Comparison of ENCODE assay signal across 8 cellular contexts in genomic region chr4:148445071-148445902, GRCh38. TPM values are rescaled to one million over a fixed set of nuclear protein-coding genes. Genes with fewer than 3 reads are reported as not detected.
DNase-seq lines count a peak whose midpoint lies in the region; ATAC-seq and TF ChIP-seq lines count a peak whose summit lies in the region.

No MANE protein-coding gene starts in this region.

- H3K27me3 ChIP-seq in MG63, result peaks cover 50% of the 10 kb centered on the region
- H3K27me3 ChIP-seq in fibroblast of lung (ENCODE audit: control insufficient read depth, insufficient read depth, low read length), result no peaks in the 10 kb centered on the region

- peak overlapping the region; percentile 79 for H2AFZ ChIP-seq in fibroblast of lung (ENCODE audit: low read length)

- peaks cover 16 to 21% of the 10 kb centered on the region in 2 donors for H3K4me1 Mint-ChIP-seq in natural killer cell treated with Interleukin-12 subunit alpha and Interleukin-12 subunit beta and Interleukin-15 and Interleukin-18, amount 100 ng/mL, for 72 hours (ENCODE audit: low read depth in 2 of 2)

- peak overlapping the region in 1 of 2 donors; percentile 7 for H3K27ac Mint-ChIP-seq in natural killer cell treated with Interleukin-12 subunit alpha and Interleukin-12 subunit beta and Interleukin-15 and Interleukin-18, amount 100 ng/mL, for 72 hours

- H3K79me2 ChIP-seq in fibroblast of lung (ENCODE audit: control insufficient read depth, insufficient read depth, low read length), result peaks cover 17% of the 10 kb centered on the region

- DNase-seq in MG63 (no peak), fibroblast of lung (ENCODE audit: low read depth in 2 of 2) (peak in 1 of 2 donors; percentile 10)
- DNase-seq in activated T-cell treated with anti-CD3 and anti-CD28 coated beads, Interleukin-2, amount 50 U/mL, for 48 hours, result peak; percentile 59 to 74
- DNase-seq in natural killer cell treated with Interleukin-12 subunit alpha and Interleukin-12 subunit beta and Interleukin-15 and Interleukin-18, amount 100 ng/mL, for 72 hours (ENCODE audit: low spot score), result peak; percentile 72
- peak; percentile 62 for DNase-seq in stimulated activated naive CD4-positive, alpha-beta T cell treated with Interleukin-2 at 50 U/mL for 16 hours (lab: John Stamatoyannopoulos, UW)

- peak overlapping the region; percentile 86 for H3K4me3 Mint-ChIP-seq in natural killer cell treated with Interleukin-12 subunit alpha and Interleukin-12 subunit beta and Interleukin-15 and Interleukin-18, amount 100 ng/mL, for 72 hours

- H3K4me3 ChIP-seq in MG63 (peak overlapping the region; percentile 24; the same call in 1 of the 2 replicates), fibroblast of lung (replicated peaks in 1 of 4; ENCODE audit: control extremely low read depth in 1 of 4, insufficient read depth in 1 of 4, low read depth in 3 of 4, low read length in 4 of 4) (peak overlapping the region; percentile 49 to 91 (median 84))

- peak overlapping the region; percentile 70 for H3K9ac ChIP-seq in fibroblast of lung (ENCODE audit: insufficient read depth, low read length)

- H4K20me1 ChIP-seq in fibroblast of lung (ENCODE audit: control insufficient read depth, extremely low read depth, insufficient read depth, low read length), result no peaks in the 10 kb centered on the region

- no peaks in the 10 kb centered on the region for H3K9me3 Mint-ChIP-seq in natural killer cell treated with Interleukin-12 subunit alpha and Interleukin-12 subunit beta and Interleukin-15 and Interleukin-18, amount 100 ng/mL, for 72 hours

- no peak for TF ChIP-seq CTCF in fibroblast of lung (conservative IDR thresholded peaks at IDR 0.05 in 1 of 2, IDR thresholded peaks at IDR 0.05 in 1 of 2; ENCODE audit: low read depth in 1 of 2, low read length in 2 of 2)

- H3K27me3 Mint-ChIP-seq in natural killer cell treated with Interleukin-12 subunit alpha and Interleukin-12 subunit beta and Interleukin-15 and Interleukin-18, amount 100 ng/mL, for 72 hours, result peaks cover 14 to 27% of the 10 kb centered on the region in 2 donors

- peaks cover 2% of the 10 kb centered on the region for H3K4me1 ChIP-seq in fibroblast of lung (ENCODE audit: control insufficient read depth, extremely low read depth, insufficient read depth, low read length)

- ATAC-seq in GM18498 (IDR thresholded peaks at IDR 0.05; ENCODE audit: unreplicated experiment) (peak; percentile 20), GM18517 (IDR thresholded peaks at IDR 0.05; ENCODE audit: unreplicated experiment) (no peak), HG03571 (IDR thresholded peaks at IDR 0.05; ENCODE audit: unreplicated experiment) (no peak)
- ATAC-seq in natural killer cell treated with Interleukin-12 subunit alpha and Interleukin-12 subunit beta and Interleukin-15 and Interleukin-18, amount 100 ng/mL, for 72 hours, result peak; percentile 13 to 34

- peak overlapping the region; percentile 86 for H3K4me2 ChIP-seq in fibroblast of lung (ENCODE audit: extremely low read depth, insufficient read depth, low read length)

- H3K36me3 ChIP-seq in MG63 (no peaks in the 10 kb centered on the region), fibroblast of lung (ENCODE audit: control insufficient read depth, insufficient read depth, low read length) (no peaks in the 10 kb centered on the region)

- peak overlapping the region; percentile 57 for H3K27ac ChIP-seq in fibroblast of lung (ENCODE audit: insufficient read depth, low read length)

- H3K9me3 ChIP-seq in MG63, result no peaks in the 10 kb centered on the region
- no peaks in the 10 kb centered on the region for H3K9me3 ChIP-seq in fibroblast of lung (ENCODE audit: control insufficient read depth, insufficient read depth, low read depth, low read length)

- no peaks in the 10 kb centered on the region for H3K36me3 Mint-ChIP-seq in natural killer cell treated with Interleukin-12 subunit alpha and Interleukin-12 subunit beta and Interleukin-15 and Interleukin-18, amount 100 ng/mL, for 72 hours

RNA-seq across cellular contexts. Expression of gene NR3C2, which starts 3.1 kb away (rescaled TPM):
- not detected in 2 replicates for total RNA-seq in MG63 (2014; rRNA removed; shearing (Covaris generic); ENCODE audit: low replicate concordance)
- 4.4 and 7.4 TPM in 2 replicates for total RNA-seq in fibroblast of lung
- 1.9 and 9.9 TPM in 2 replicates for polyA plus RNA-seq in fibroblast of lung
- polyA plus RNA-seq in fibroblast of lung (2012), result 1.2 and 5.3 TPM in 2 replicates
- polyA minus RNA-seq in fibroblast of lung (ENCODE audit: low replicate concordance), result 6.4 and 20.5 TPM in 2 replicates
- total RNA-seq in natural killer cell treated with Interleukin-12 subunit alpha and Interleukin-12 subunit beta and Interleukin-15 and Interleukin-18, amount 100 ng/mL, for 72 hours, result 1 to 10 TPM; 1.5 to 2.4 TPM

Comparison
In these comparisons a context has a peak if more than half of its experiments do, and no peak if none do; other contexts are left out.
1. ATAC-seq: peak in GM18498 (single experiment) and natural killer cell treated with Interleukin-12 subunit alpha and Interleukin-12 subunit beta and Interleukin-15 and Interleukin-18, amount 100 ng/mL, for 72 hours (2 of 2); none in GM18517 (single experiment) and HG03571 (single experiment).